ENCODE assay signal across 22 cellular contexts in the genomic region with DNA sequence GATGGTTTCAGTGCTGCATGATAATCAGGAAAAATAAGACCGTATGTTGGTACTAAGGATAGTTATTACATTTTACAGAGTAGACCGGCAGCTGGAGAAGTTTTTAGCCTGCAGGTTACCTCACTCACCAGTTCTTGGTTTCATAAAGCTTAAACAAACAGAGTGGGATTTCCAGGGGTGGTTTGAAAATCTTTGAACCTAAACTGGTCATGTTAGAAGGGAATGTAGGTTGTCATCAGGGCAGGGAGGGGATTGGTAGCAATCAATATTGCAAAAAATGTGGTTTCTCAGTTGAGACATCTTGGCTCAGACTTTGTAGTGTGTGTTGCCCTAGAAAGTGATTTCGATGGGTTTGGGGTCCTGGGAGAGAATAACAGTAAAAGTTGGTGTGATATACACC. TPM values are rescaled to one million over a fixed set of nuclear protein-coding genes. Genes with fewer than 3 reads are reported as not detected.
"Had no signal": no experiment of that assay in that cellular context is flagged by ENCODE, and none has a peak within 500 bp of the region (broad histone marks: within the 10 kb centered on the region; RNA-seq: fewer than 3 reads in every experiment).

No MANE protein-coding gene starts in this region.

- H3K27me3 ChIP-seq: foreskin keratinocyte, heart right ventricle, pancreas, stomach, thyroid gland had no signal

- H3K9me3 ChIP-seq: heart right ventricle, pancreas, prostate gland, stomach, thyroid gland had no signal

- ATAC-seq: activated CD8-positive, alpha-beta T cell treated with anti-CD3 and anti-CD28 coated beads, Interleukin-2, amount 10 ng/mL, durations not matched to agents 7 days and 5 days; sciatic nerve had no signal

- H3K4me3 Mint-ChIP-seq: activated B cell treated with CpG ODN at 0.5 μM for 24 hours; activated CD8-positive, alpha-beta T cell treated with anti-CD3 and anti-CD28 coated beads, Interleukin-2, amount 10 ng/mL, durations not matched to agents 7 days and 5 days; endodermal cell; mesothelial cell of epicardium; naive B cell; T-helper 2 cell treated with Interferon-gamma antibody and Interleukin-4, amounts not matched to agents 5 μg/mL and 100 μg/mL, for 36 hours had no signal

- H3K27ac ChIP-seq: foreskin keratinocyte, pancreas, prostate gland, skin epidermis, stomach, thyroid gland had no signal

- H3K27me3 Mint-ChIP-seq: activated B cell treated with CpG ODN at 0.5 μM for 24 hours, naive B cell had no signal

- H3K4me3 ChIP-seq: heart right ventricle, pancreas, prostate gland, skin epidermis, stomach, thyroid gland had no signal

- DNase-seq: activated B cell treated with CpG ODN at 0.5 μM for 24 hours; activated CD8-positive, alpha-beta T cell treated with anti-CD3 and anti-CD28 coated beads, Interleukin-2, amount 10 ng/mL, durations not matched to agents 7 days and 5 days; activated gamma-delta T cell treated with Interleukin-2 at 50 U/mL for 16 hours; activated naive CD4-positive, alpha-beta T cell treated with anti-CD3 and anti-CD28 coated beads, Interleukin-2, amount 50 U/mL, for 16 hours; cortex of kidney; endodermal cell; naive B cell; pancreas; retina; stimulated activated CD4-positive, alpha-beta T cell treated with anti-CD3 and anti-CD28 coated beads, Interleukin-12 subunit alpha, Interleukin-12 subunit beta, amount 100 ng/mL, for 4 hours; stimulated activated CD4-positive, alpha-beta T cell treated with anti-CD3 and anti-CD28 coated beads, Interleukin-4, amount 100 ng/mL, for 1 hour; stomach; T-helper 1 cell; thyroid gland had no signal

- H3K27ac Mint-ChIP-seq: activated B cell treated with CpG ODN at 0.5 μM for 24 hours; activated CD8-positive, alpha-beta T cell treated with anti-CD3 and anti-CD28 coated beads, Interleukin-2, amount 10 ng/mL, durations not matched to agents 7 days and 5 days; endodermal cell; mesothelial cell of epicardium; T-helper 2 cell treated with Interferon-gamma antibody and Interleukin-4, amounts not matched to agents 5 μg/mL and 100 μg/mL, for 36 hours had no signal

- H3K4me1 ChIP-seq: foreskin keratinocyte, pancreas, prostate gland, thyroid gland had no signal

- H3K9me3 Mint-ChIP-seq: activated B cell treated with CpG ODN at 0.5 μM for 24 hours; endodermal cell; mesothelial cell of epicardium; T-helper 2 cell treated with Interferon-gamma antibody and Interleukin-4, amounts not matched to agents 5 μg/mL and 100 μg/mL, for 36 hours had no signal

RNA-seq across cellular contexts. Expression of a gene that starts 46.9 kb away (rescaled TPM):
- polyA plus RNA-seq: neural cell had no signal
